8 cellular contexts compared by ENCODE assay signal in genomic region chr18:9575558-9575957, GRCh38. TPM values are rescaled to one million over a fixed set of nuclear protein-coding genes. Genes with fewer than 3 reads are reported as not detected.
DNase-seq lines count a peak whose midpoint lies in the region; ATAC-seq and TF ChIP-seq lines count a peak whose summit lies in the region.

No MANE protein-coding gene starts in this region.

- TF ChIP-seq CTCF in epithelial cell of proximal tubule (conservative IDR thresholded peaks at IDR 0.05; ENCODE audit: low read depth, low read length) (peak; percentile 92), MM.1S (IDR thresholded peaks at IDR 0.05; ENCODE audit: low read length) (no peak)

- no peaks in the 10 kb centered on the region for H3K27me3 ChIP-seq in MM.1S (replicated peaks; ENCODE audit: insufficient read depth, low read length)

- H3K4me3 ChIP-seq in epithelial cell of proximal tubule (ENCODE audit: low read depth, low read length) (no peak overlapping the region), MM.1S (ENCODE audit: low read length) (no peak overlapping the region)

- no peak overlapping the region for H3K4me2 ChIP-seq in MM.1S (ENCODE audit: low read depth, low read length)

- no peak for ATAC-seq in HG03097 (IDR thresholded peaks at IDR 0.05; ENCODE audit: low FRiP score, unreplicated experiment)

- no peaks in the 10 kb centered on the region for H3K9me3 ChIP-seq in MM.1S (replicated peaks; ENCODE audit: insufficient read depth, low read length)

- no peak overlapping the region for H3K27ac ChIP-seq in MM.1S (ENCODE audit: low read length)

- no peak overlapping the region for H2AFZ ChIP-seq in MM.1S (ENCODE audit: low read length)

- no peaks in the 10 kb centered on the region for H3K79me2 ChIP-seq in MM.1S (ENCODE audit: low read length)

- H4K20me1 ChIP-seq in MM.1S (ENCODE audit: insufficient read depth, low read length), result no peaks in the 10 kb centered on the region

- no peaks in the 10 kb centered on the region; the same call in none of the 2 replicates for H3K36me3 ChIP-seq in MM.1S (replicated peaks; ENCODE audit: insufficient read depth, low read length)

- H3K9me2 ChIP-seq in MM.1S (replicated peaks; ENCODE audit: insufficient read depth, low read length), result no peaks in the 10 kb centered on the region

- no peaks in the 10 kb centered on the region for H3K4me1 ChIP-seq in MM.1S (ENCODE audit: low read length)

- H3F3A ChIP-seq in MM.1S (ENCODE audit: insufficient read depth, low read length), result no peaks in the 10 kb centered on the region

- no peak overlapping the region for H3K9ac ChIP-seq in MM.1S (ENCODE audit: low read length)

- DNase-seq in NCI-H345 (lab: John Stamatoyannopoulos, UW) (peak; percentile 48), NCI-H345 treated with DMSO at 0.1 percent for 48 hours (lab: John Stamatoyannopoulos, UW; ENCODE audit: unreplicated experiment) (no peak), HUDEP-2 (lab: John Stamatoyannopoulos, UW; ENCODE audit: unreplicated experiment in 76 of 76) (peak in 62 of 76 experiments; percentile 0 to 84 (median 32)), SHP77 treated with DMSO at 0.1 percent for 48 hours (lab: John Stamatoyannopoulos, UW) (peak; percentile 79), epithelial cell of proximal tubule (ENCODE audit: low read depth) (peak; percentile 83), middle frontal gyrus (ENCODE audit: extremely low spot score, low spot score) (peak; percentile 48), MM.1S (no peak)

RNA-seq across cellular contexts. Expression of gene PPP4R1, which starts 38.8 kb away (rescaled TPM):
- 82.0 and 96.8 TPM in 2 replicates for total RNA-seq in epithelial cell of proximal tubule

Comparison
In these comparisons a context has a peak if more than half of its experiments do, and no peak if none do; other contexts are left out.
1. DNase-seq: peak in NCI-H345 (single experiment), HUDEP-2 (62 of 76), SHP77 treated with DMSO at 0.1 percent for 48 hours (single experiment), epithelial cell of proximal tubule (single experiment) and middle frontal gyrus (single experiment); none in NCI-H345 treated with DMSO at 0.1 percent for 48 hours (single experiment) and MM.1S (single experiment).